Comparison of ENCODE assay signal across 24 cellular contexts in genomic region chr13:20506676-20507075, GRCh38.
"Had no signal": no experiment of that assay in that cellular context is flagged by ENCODE, and none has a peak within 500 bp of the region (broad histone marks: within the 10 kb centered on the region; RNA-seq: fewer than 3 reads in every experiment).

No MANE protein-coding gene starts in this region.

- H3K27me3 Mint-ChIP-seq: activated CD4-positive, alpha-beta T cell treated with anti-CD3 and anti-CD28 coated beads, Interleukin-2, amount 10 ng/mL, durations not matched to agents 7 days and 5 days; activated CD8-positive, alpha-beta T cell treated with anti-CD3 and anti-CD28 coated beads for 36 hours; activated T-helper 17 cell treated with anti-CD3 and anti-CD28 coated beads, Interleukin-2, amount 50 U/mL, for 72 hours; dendritic cell treated with granulocyte-macrophage colony-stimulating factor and Interleukin-4, amounts not matched to agents 40 ng/mL and 50 ng/mL, for 4 days; natural killer cell treated with Interleukin-12 subunit alpha and Interleukin-12 subunit beta and Interleukin-15 and Interleukin-18, amount 100 ng/mL, for 72 hours; T-helper 17 cell had no signal

- H3K4me1 ChIP-seq: testis, transverse colon had no signal

- H3K9me3 Mint-ChIP-seq: activated CD4-positive, alpha-beta T cell treated with anti-CD3 and anti-CD28 coated beads, Interleukin-2, amount 10 ng/mL, durations not matched to agents 7 days and 5 days; activated CD8-positive, alpha-beta T cell treated with anti-CD3 and anti-CD28 coated beads for 36 hours; activated T-cell treated with anti-CD3 and anti-CD28 coated beads, Interleukin-2, amount 50 U/mL, for 4 hours; activated T-helper 17 cell treated with anti-CD3 and anti-CD28 coated beads, Interleukin-2, amount 50 U/mL, for 72 hours; dendritic cell treated with granulocyte-macrophage colony-stimulating factor and Interleukin-4, amounts not matched to agents 40 ng/mL and 50 ng/mL, for 4 days; natural killer cell treated with Interleukin-12 subunit alpha and Interleukin-12 subunit beta and Interleukin-15 and Interleukin-18, amount 100 ng/mL, for 72 hours had no signal

- ATAC-seq: activated CD8-positive, alpha-beta T cell treated with anti-CD3 and anti-CD28 coated beads for 36 hours; activated T-cell treated with anti-CD3 and anti-CD28 coated beads, Interleukin-2, amount 50 U/mL, for 4 hours; activated T-helper 17 cell treated with anti-CD3 and anti-CD28 coated beads, Interleukin-2, amount 50 U/mL, for 72 hours; left lung; mucosa of descending colon; natural killer cell treated with Interleukin-12 subunit alpha and Interleukin-12 subunit beta and Interleukin-15 and Interleukin-18, amount 100 ng/mL, for 72 hours; stimulated activated naive CD8-positive, alpha-beta T cell treated with anti-CD3 and anti-CD28 coated beads, Interleukin-15, Interleukin-2, amounts not matched to agents 100 U/mL and 50 U/mL, for 24 hours; T-helper 17 cell had no signal

- H3K9me3 ChIP-seq: left lung, mucosa of descending colon, testis, transverse colon had no signal

- H3K27me3 ChIP-seq: left lung, testis, transverse colon had no signal

- H3K27ac Mint-ChIP-seq: activated CD4-positive, alpha-beta T cell treated with anti-CD3 and anti-CD28 coated beads, Interleukin-2, amount 10 ng/mL, durations not matched to agents 7 days and 5 days; activated CD8-positive, alpha-beta T cell treated with anti-CD3 and anti-CD28 coated beads for 36 hours; activated T-helper 17 cell treated with anti-CD3 and anti-CD28 coated beads, Interleukin-2, amount 50 U/mL, for 72 hours; natural killer cell treated with Interleukin-12 subunit alpha and Interleukin-12 subunit beta and Interleukin-15 and Interleukin-18, amount 100 ng/mL, for 72 hours; T-helper 17 cell had no signal

- H3K4me3 ChIP-seq: left lung, lung, mucosa of descending colon, skin epidermis, testis, transverse colon had no signal

- H3K4me1 Mint-ChIP-seq: activated CD4-positive, alpha-beta T cell treated with anti-CD3 and anti-CD28 coated beads, Interleukin-2, amount 10 ng/mL, durations not matched to agents 7 days and 5 days; activated T-helper 17 cell treated with anti-CD3 and anti-CD28 coated beads, Interleukin-2, amount 50 U/mL, for 72 hours; T-helper 17 cell had no signal

- H3K4me3 Mint-ChIP-seq: activated CD4-positive, alpha-beta T cell treated with anti-CD3 and anti-CD28 coated beads, Interleukin-2, amount 10 ng/mL, durations not matched to agents 7 days and 5 days; activated CD8-positive, alpha-beta T cell treated with anti-CD3 and anti-CD28 coated beads for 36 hours; activated T-cell treated with anti-CD3 and anti-CD28 coated beads, Interleukin-2, amount 50 U/mL, for 4 hours; activated T-helper 17 cell treated with anti-CD3 and anti-CD28 coated beads, Interleukin-2, amount 50 U/mL, for 72 hours; dendritic cell treated with granulocyte-macrophage colony-stimulating factor and Interleukin-4, amounts not matched to agents 40 ng/mL and 50 ng/mL, for 4 days; natural killer cell treated with Interleukin-12 subunit alpha and Interleukin-12 subunit beta and Interleukin-15 and Interleukin-18, amount 100 ng/mL, for 72 hours; T-helper 17 cell had no signal

- DNase-seq: activated CD4-positive, alpha-beta T cell treated with anti-CD3 and anti-CD28 coated beads, Interleukin-2, amount 10 ng/mL, durations not matched to agents 7 days and 5 days; activated CD4-positive, CD25-positive, alpha-beta regulatory T cell treated with anti-CD3 and anti-CD28 coated beads, Interleukin-2, amount 50 U/mL, for 72 hours; activated CD8-positive, alpha-beta T cell treated with anti-CD3 and anti-CD28 coated beads for 36 hours; activated gamma-delta T cell treated with Interleukin-2 at 50 U/mL for 16 hours; activated naive CD4-positive, alpha-beta T cell treated with anti-CD3 and anti-CD28 coated beads, Interleukin-2, amount 50 U/mL, for 16 hours; activated T-cell treated with anti-CD3 and anti-CD28 coated beads, Interleukin-2, amount 50 U/mL, for 4 hours; amniotic stem cell; caudate nucleus; effector CD8-positive, alpha-beta T cell; kidney glomerular epithelial cell; left lung; mucosa of descending colon; stimulated activated CD4-positive, alpha-beta T cell treated with anti-CD3 and anti-CD28 coated beads, Interleukin-12 subunit alpha, Interleukin-12 subunit beta, amount 100 ng/mL, for 4 hours; stimulated activated CD4-positive, alpha-beta T cell treated with anti-CD3 and anti-CD28 coated beads, Interleukin-4, amount 100 ng/mL, for 1 hour; stimulated activated naive CD8-positive, alpha-beta T cell treated with anti-CD3 and anti-CD28 coated beads, Interleukin-15, Interleukin-2, amounts not matched to agents 100 U/mL and 50 U/mL, for 24 hours; T-helper 17 cell; T1000; testis; transverse colon had no signal

- H3K27ac ChIP-seq: left lung, testis, transverse colon had no signal
